ENCODE assay signal across 10 cellular contexts in the genomic region with DNA sequence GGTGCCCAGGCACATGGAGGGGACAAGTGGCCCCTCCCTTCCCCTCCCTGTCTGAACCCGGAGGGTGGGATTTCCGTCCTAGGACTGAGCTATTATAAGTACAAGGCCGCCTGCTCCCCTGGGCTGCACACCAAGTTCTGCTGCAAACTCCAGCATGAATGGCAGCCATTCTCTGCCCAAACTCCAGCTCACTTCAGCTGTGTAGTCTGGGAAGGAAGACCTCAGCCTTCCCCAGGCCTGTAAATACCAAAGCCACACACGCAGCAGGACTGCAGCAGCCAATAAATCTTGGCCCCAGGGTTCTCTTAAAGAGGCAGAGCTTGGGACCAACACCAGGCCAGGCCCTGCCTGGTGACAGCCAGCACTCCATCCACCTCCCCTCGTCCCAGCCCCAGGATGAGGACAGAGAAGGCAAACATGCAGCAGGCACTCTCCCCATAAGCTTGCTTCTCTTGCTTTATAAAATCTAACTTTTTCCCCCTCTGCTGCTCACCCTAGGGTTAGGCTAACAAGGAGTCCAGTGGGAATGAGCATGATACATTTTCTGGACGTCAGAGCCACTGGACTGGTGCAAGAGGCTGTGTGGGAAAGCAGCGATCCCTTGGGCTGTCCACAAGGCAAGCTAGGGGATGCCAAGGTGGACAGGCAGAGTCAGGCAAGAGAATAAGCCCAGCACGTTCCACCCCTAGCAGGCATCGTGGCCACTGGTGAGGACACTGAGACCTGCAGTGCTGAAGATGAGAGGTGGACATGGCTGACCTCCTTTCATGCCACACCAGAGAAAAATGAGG.
DNase-seq lines count a peak whose midpoint lies in the region; ATAC-seq and TF ChIP-seq lines count a peak whose summit lies in the region.
"Had no signal": no experiment of that assay in that cellular context is flagged by ENCODE, and none has a peak within 500 bp of the region (broad histone marks: within the 10 kb centered on the region; RNA-seq: fewer than 3 reads in every experiment).

No MANE protein-coding gene starts in this region.

- H3K9me3 ChIP-seq in right cardiac atrium (ENCODE audit: control insufficient read depth, low read length) = no peaks in the 10 kb centered on the region

- 33% methylated on average over 9 of the region's 9 CpGs for WGBS in right cardiac atrium

- peak; percentile 76 for DNase-seq in BJ (ENCODE audit: low read depth)
- peak in 57 of 58 donors; percentile 23 to 95 (median 78) for DNase-seq in anterior cingulate cortex (lab: John Stamatoyannopoulos, UW)
- peak; percentile 74 to 91 (median 89) for DNase-seq in right cardiac atrium
- peak; percentile 59 to 95 (median 72) for DNase-seq in posterior cingulate gyrus
- DNase-seq in SHP77 (lab: John Stamatoyannopoulos, UW) = no peak
- no peak for DNase-seq in retina
- DNase-seq: activated gamma-delta T cell treated with Interleukin-2 at 50 U/mL for 16 hours, glutamatergic neuron had no signal

- H3K27me3 ChIP-seq in BJ (ENCODE audit: control insufficient read depth, insufficient read depth, low read length) (no peaks in the 10 kb centered on the region), right cardiac atrium (ENCODE audit: control insufficient read depth, insufficient read depth) (no peaks in the 10 kb centered on the region)

- peaks cover 6% of the 10 kb centered on the region for H3K4me1 ChIP-seq in right cardiac atrium (ENCODE audit: control insufficient read depth, insufficient read depth, low read length)

- POLR2A ChIA-PET in BJ (lab: Charles Lee) = interaction anchor here (0.5 kb wide), 1 partner anchor 50 kb away, joined by 26 read pairs; no protein-coding TSS in a partner anchor

- H3K4me3 ChIP-seq in BJ (ENCODE audit: low read depth, low read length) (no peak overlapping the region), right cardiac atrium (ENCODE audit: low read length) (no peak overlapping the region)

- peak overlapping the region; percentile 65 for H3K27ac ChIP-seq in right cardiac atrium (ENCODE audit: low read length)

- CTCF ChIA-PET in BJ (lab: Yijun Ruan, JAX) = interaction anchor here (0.6 to 1.5 kb wide), 3 partner anchors 17 to 75 kb away, joined by 4 to 6 read pairs (median 5); no protein-coding TSS in a partner anchor

- ATAC-seq in right cardiac atrium = peak; percentile 83 to 88
- no peak for ATAC-seq in HG02678 (IDR thresholded peaks at IDR 0.05; ENCODE audit: unreplicated experiment)
- ATAC-seq in GM21423 (IDR thresholded peaks at IDR 0.05; ENCODE audit: unreplicated experiment) = no peak

- no peak for TF ChIP-seq CTCF in BJ (IDR thresholded peaks at IDR 0.05; ENCODE audit: insufficient read depth, low read depth, low read length)

- no peaks in the 10 kb centered on the region for H3K36me3 ChIP-seq in BJ (ENCODE audit: control insufficient read depth, insufficient read depth, low read length)

- intact Hi-C loops in right cardiac atrium (cut with DNase I) (loop anchor here in 1 of 4 donors (10.0 kb wide), 1 partner anchor 287 kb away; the partner anchor contains the start of gene ZMIZ1), posterior cingulate gyrus (cut with DNase I) (no loop called here)

Comparison
In these comparisons a context has a peak if more than half of its experiments do, and no peak if none do; other contexts are left out.
1. DNase-seq: peak in BJ (single experiment), anterior cingulate cortex (57 of 58), right cardiac atrium (3 of 3) and posterior cingulate gyrus (10 of 10); none in SHP77 (0 of 2) and retina (single experiment).
2. ATAC-seq: peak in right cardiac atrium (2 of 2); none in HG02678 (single experiment) and GM21423 (single experiment).